20 cellular contexts compared by ENCODE assay signal in the genomic region with DNA sequence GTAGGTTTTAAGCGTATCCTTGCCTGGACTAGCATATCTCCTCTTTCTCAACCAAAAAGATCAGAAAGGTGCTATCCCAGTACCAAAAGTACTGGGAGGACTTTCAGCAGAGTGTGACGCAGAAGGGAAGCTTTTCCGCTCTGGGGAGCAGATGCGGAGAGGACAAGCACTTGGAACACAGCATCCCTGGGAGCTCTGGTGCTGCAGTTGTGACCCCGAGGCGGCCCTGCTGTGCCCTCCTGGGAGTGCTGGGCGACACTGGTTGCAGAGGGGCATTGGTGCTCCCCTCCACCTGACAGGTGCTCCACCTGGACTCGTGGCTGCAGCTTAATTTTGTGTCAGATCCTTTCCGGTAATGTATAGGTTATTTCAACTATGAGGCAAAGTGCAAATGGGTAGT. TPM values are rescaled to one million over a fixed set of nuclear protein-coding genes. Genes with fewer than 3 reads are reported as not detected.
DNase-seq lines count a peak whose midpoint lies in the region; ATAC-seq, FAIRE-seq and TF ChIP-seq lines count a peak whose summit lies in the region.
"Had no signal": no experiment of that assay in that cellular context is flagged by ENCODE, and none has a peak within 500 bp of the region (broad histone marks: within the 10 kb centered on the region; RNA-seq: fewer than 3 reads in every experiment).

No MANE protein-coding gene starts in this region.

- peak overlapping the region; percentile 45 for H3K4me3 Mint-ChIP-seq in activated T-helper 1 cell treated with anti-CD3 and anti-CD28 coated beads, Interleukin-12 subunit alpha, Interleukin-12 subunit beta, Interleukin-2, Interleukin-4 antibody, amounts not matched to agents 30 ng/mL and 10 ng/mL and 1 ng/mL, durations not matched to agents 14 hours and 24 hours and 36 hours
- peak overlapping the region in 1 of 7 donors; percentile 49 for H3K4me3 Mint-ChIP-seq in CD8-positive, alpha-beta memory T cell
- H3K4me3 Mint-ChIP-seq: CD14-positive monocyte had no signal

- H3K4me1 Mint-ChIP-seq in activated T-helper 1 cell treated with anti-CD3 and anti-CD28 coated beads, Interleukin-12 subunit alpha, Interleukin-12 subunit beta, Interleukin-2, Interleukin-4 antibody, amounts not matched to agents 30 ng/mL and 10 ng/mL and 1 ng/mL, durations not matched to agents 14 hours and 24 hours and 36 hours (ENCODE audit: low read depth): peaks cover 23% of the 10 kb centered on the region
- peaks cover 39 to 71% (median 63%) of the 10 kb centered on the region in 3 donors for H3K4me1 Mint-ChIP-seq in CD8-positive, alpha-beta memory T cell

- peaks cover 51% of the 10 kb centered on the region for H3K4me1 ChIP-seq in HepG2 (ENCODE audit: insufficient read depth, low read length)
- H3K4me1 ChIP-seq in rectal smooth muscle tissue (ENCODE audit: control insufficient read depth, insufficient read depth, low read length): peaks cover 25% of the 10 kb centered on the region
- peaks cover 19% of the 10 kb centered on the region for H3K4me1 ChIP-seq in CD8-positive, alpha-beta memory T cell (ENCODE audit: insufficient read depth, low read length)
- H3K4me1 ChIP-seq in aorta (ENCODE audit: control insufficient read depth in 1 of 2, insufficient read depth in 2 of 2, low read length in 2 of 2): no peaks in the 10 kb centered on the region

- peaks cover 3% of the 10 kb centered on the region for H3K9me3 Mint-ChIP-seq in activated T-helper 1 cell treated with anti-CD3 and anti-CD28 coated beads, Interleukin-12 subunit alpha, Interleukin-12 subunit beta, Interleukin-2, Interleukin-4 antibody, amounts not matched to agents 30 ng/mL and 10 ng/mL and 1 ng/mL, durations not matched to agents 14 hours and 24 hours and 36 hours
- H3K9me3 Mint-ChIP-seq in CD8-positive, alpha-beta memory T cell: no peaks in the 10 kb centered on the region

- TF ChIP-seq EP300 in HepG2 (IDR thresholded peaks at IDR 0.05; ENCODE audit: low read depth in 2 of 2, low read length in 2 of 2) (no peak), HepG2 (CRISPR knock-in tag; IDR thresholded peaks at IDR 0.05; ENCODE audit: borderline replicate concordance) (no peak)

- TF ChIP-seq POLR2A in HepG2 (IDR thresholded peaks at IDR 0.05; ENCODE audit: insufficient read depth in 1 of 2, low read depth in 2 of 2, low read length in 2 of 2): no peak

- peaks cover 37% of the 10 kb centered on the region for H4K20me1 ChIP-seq in HepG2 (ENCODE audit: insufficient read depth, low read length)

- H3K36me3 Mint-ChIP-seq in activated T-helper 1 cell treated with anti-CD3 and anti-CD28 coated beads, Interleukin-12 subunit alpha, Interleukin-12 subunit beta, Interleukin-2, Interleukin-4 antibody, amounts not matched to agents 30 ng/mL and 10 ng/mL and 1 ng/mL, durations not matched to agents 14 hours and 24 hours and 36 hours (ENCODE audit: low read depth): peaks cover 5% of the 10 kb centered on the region
- peaks cover 0 to 33% (median 0%) of the 10 kb centered on the region in 3 donors for H3K36me3 Mint-ChIP-seq in CD8-positive, alpha-beta memory T cell

- no peak overlapping the region for H3K4me2 ChIP-seq in HepG2 (ENCODE audit: low read depth, low read length)
- H3K4me2 ChIP-seq: KMS-11 had no signal

- in situ Hi-C loops in HepG2 (cut with HindIII; ENCODE audit: extremely low pct_ligation_motif_present, low pct_unique_long_range_greater_than_20kb): no loop called here

- H3K79me2 ChIP-seq in HepG2 (ENCODE audit: insufficient read depth, low read length): peaks cover 75% of the 10 kb centered on the region

- peaks cover 4% of the 10 kb centered on the region for H3K36me3 ChIP-seq in H7 (replicated peaks; ENCODE audit: control insufficient read depth, insufficient read depth, low read length)
- peaks cover 7 to 16% of the 10 kb centered on the region in 2 experiments; a peak in 4 of 5 replicates for H3K36me3 ChIP-seq in HepG2 (replicated peaks in 1 of 2; ENCODE audit: control insufficient read depth in 1 of 2, insufficient read depth in 2 of 2, low read length in 2 of 2)
- H3K36me3 ChIP-seq in rectal smooth muscle tissue (ENCODE audit: control insufficient read depth, insufficient read depth, low read length): no peaks in the 10 kb centered on the region
- H3K36me3 ChIP-seq in CD8-positive, alpha-beta memory T cell (ENCODE audit: insufficient read depth, low read length): no peaks in the 10 kb centered on the region
- peaks cover 0 to 3% of the 10 kb centered on the region in 2 donors for H3K36me3 ChIP-seq in aorta (ENCODE audit: control insufficient read depth in 1 of 2, insufficient read depth in 2 of 2, low read length in 1 of 2)

- CTCF ChIA-PET in HepG2 (lab: Yijun Ruan, JAX; ENCODE audit: low intra/inter-chr PET ratio, low total read pairs): no interaction called here
- CTCF ChIA-PET in CD8-positive, alpha-beta memory T cell (lab: Charles Lee): no interaction called here

- no peaks in the 10 kb centered on the region for H3K27me3 ChIP-seq in H7 (ENCODE audit: control insufficient read depth, insufficient read depth, low read length)
- no peaks in the 10 kb centered on the region for H3K27me3 ChIP-seq in HepG2 (ENCODE audit: control insufficient read depth in 1 of 2, insufficient read depth in 2 of 2, low read length in 2 of 2)
- no peaks in the 10 kb centered on the region for H3K27me3 ChIP-seq in rectal smooth muscle tissue (ENCODE audit: control insufficient read depth, insufficient read depth, low read length)
- no peaks in the 10 kb centered on the region for H3K27me3 ChIP-seq in CD8-positive, alpha-beta memory T cell (ENCODE audit: insufficient read depth, low read length, poor library complexity, severe bottlenecking)
- H3K27me3 ChIP-seq in aorta (ENCODE audit: control insufficient read depth in 1 of 2, insufficient read depth in 2 of 2, low read length in 1 of 2): no peaks in the 10 kb centered on the region
- H3K27me3 ChIP-seq: MG63, SJSA1 had no signal

- POLR2A ChIA-PET in HepG2 (lab: Yijun Ruan, JAX): no interaction called here
- POLR2A ChIA-PET in CD8-positive, alpha-beta memory T cell (lab: Charles Lee): no interaction called here

- WGBS in HepG2 (ENCODE audit: low lambda C conversion rate): 96% methylated on average over 7 of the region's 9 CpGs
- 93 to 95% methylated on average over 9 of the region's 9 CpGs for WGBS in aorta, 2 donors

- H3K27me3 Mint-ChIP-seq in activated T-helper 1 cell treated with anti-CD3 and anti-CD28 coated beads, Interleukin-12 subunit alpha, Interleukin-12 subunit beta, Interleukin-2, Interleukin-4 antibody, amounts not matched to agents 30 ng/mL and 10 ng/mL and 1 ng/mL, durations not matched to agents 14 hours and 24 hours and 36 hours (ENCODE audit: insufficient read depth): no peaks in the 10 kb centered on the region
- H3K27me3 Mint-ChIP-seq in CD8-positive, alpha-beta memory T cell: no peaks in the 10 kb centered on the region

- no peak overlapping the region for H2AFZ ChIP-seq in HepG2 (ENCODE audit: low read length)
- H2AFZ ChIP-seq: PC-9 had no signal

- intact Hi-C loops in activated T-helper 1 cell treated with anti-CD3 and anti-CD28 coated beads, Interleukin-12 subunit alpha, Interleukin-12 subunit beta, Interleukin-2, Interleukin-4 antibody, amounts not matched to agents 30 ng/mL and 10 ng/mL and 1 ng/mL, durations not matched to agents 14 hours and 24 hours and 36 hours (cut with micrococcal nuclease): loop anchor here (10.0 kb wide), 3 partner anchors 164 to 834 kb away; partner anchors contain the start of gene IRS2
- intact Hi-C loops in HepG2 (cut with micrococcal nuclease; ENCODE audit: unreplicated experiment) (loop anchor here (5.0 kb wide), 1 partner anchor 161 kb away; no protein-coding TSS in a partner anchor), aorta (cut with DNase I) (loop anchor here (5.0 to 10.0 kb wide), 2 partner anchors 86 to 89 kb away; partner anchors contain the start of gene CARS2 (in 2 of the 2))

- no peak overlapping the region for H3K4me3 ChIP-seq in H7 (ENCODE audit: insufficient read depth, low read depth, low read length)
- no peak overlapping the region for H3K4me3 ChIP-seq in HepG2 (replicated peaks in 1 of 3; ENCODE audit: insufficient read depth in 1 of 3, low read depth in 2 of 3, low read length in 3 of 3)
- no peak overlapping the region for H3K4me3 ChIP-seq in rectal smooth muscle tissue (ENCODE audit: low read length)
- no peak overlapping the region for H3K4me3 ChIP-seq in CD8-positive, alpha-beta memory T cell (ENCODE audit: low read length)
- H3K4me3 ChIP-seq in aorta (ENCODE audit: low read length in 2 of 2): no peak overlapping the region
- H3K4me3 ChIP-seq: MG63, PC-9, SJSA1 had no signal

- H3K27ac ChIP-seq in HepG2 (ENCODE audit: extremely low read length, insufficient read depth, low read length): no peak overlapping the region
- H3K27ac ChIP-seq in rectal smooth muscle tissue (ENCODE audit: low read depth, low read length): peak overlapping the region; percentile 98
- H3K27ac ChIP-seq in CD8-positive, alpha-beta memory T cell (ENCODE audit: low read depth, low read length): no peak overlapping the region
- H3K27ac ChIP-seq in aorta (ENCODE audit: low read depth in 1 of 2, low read length in 2 of 2): no peak overlapping the region
- H3K27ac ChIP-seq: KMS-11, PC-9, SJSA1 had no signal

- no peak overlapping the region for H3K27ac Mint-ChIP-seq in activated T-helper 1 cell treated with anti-CD3 and anti-CD28 coated beads, Interleukin-12 subunit alpha, Interleukin-12 subunit beta, Interleukin-2, Interleukin-4 antibody, amounts not matched to agents 30 ng/mL and 10 ng/mL and 1 ng/mL, durations not matched to agents 14 hours and 24 hours and 36 hours
- no peak overlapping the region for H3K27ac Mint-ChIP-seq in CD8-positive, alpha-beta memory T cell
- H3K27ac Mint-ChIP-seq: CD14-positive monocyte had no signal

- BruUV-seq in HepG2 (replicated peaks; lab: Mats Ljungman, UMichigan): no TSS peak

- no peak overlapping the region for H3K9ac ChIP-seq in HepG2 (ENCODE audit: insufficient read depth, low read depth, low read length)
- H3K9ac ChIP-seq in rectal smooth muscle tissue (ENCODE audit: low read length): no peak overlapping the region
- H3K9ac ChIP-seq: KMS-11 had no signal

- no peaks in the 10 kb centered on the region for H3K9me3 ChIP-seq in HepG2 (ENCODE audit: low read length)
- H3K9me3 ChIP-seq in CD8-positive, alpha-beta memory T cell (ENCODE audit: low read length): no peaks in the 10 kb centered on the region
- no peaks in the 10 kb centered on the region for H3K9me3 ChIP-seq in aorta (ENCODE audit: control insufficient read depth, low read length)
- H3K9me3 ChIP-seq: Caco-2, MG63, SJSA1 had no signal

- DNase-seq in H7 (peak; percentile 29), HepG2 (ENCODE audit: low spot score) (no peak), SW480 (ENCODE audit: low spot score) (no peak), HUDEP-2 (lab: John Stamatoyannopoulos, UW; ENCODE audit: unreplicated experiment in 76 of 76) (no peak), aorta (no peak)
- DNase-seq in activated T-helper 1 cell treated with anti-CD3 and anti-CD28 coated beads, Interleukin-12 subunit alpha, Interleukin-12 subunit beta, Interleukin-2, Interleukin-4 antibody, amounts not matched to agents 30 ng/mL and 10 ng/mL and 1 ng/mL, durations not matched to agents 14 hours and 24 hours and 36 hours (ENCODE audit: low spot score): no peak
- DNase-seq in CD8-positive, alpha-beta memory T cell: no peak
- DNase-seq: AML-193, Caco-2, HCEC 1CT, MG63, NCI-H1092, NCI-H146, NCI-H2081, NCI-H510A treated with DMSO at 0.1 percent for 48 hours, PC-9 had no signal

- FAIRE-seq in HepG2 (lab: Jason Lieb, UNC): no peak

- ATAC-seq in HepG2 (no peak), aorta (ENCODE audit: low FRiP score) (no peak)

- no peak for TF ChIP-seq CTCF in HepG2 (CRISPR knock-in tag; IDR thresholded peaks at IDR 0.05)

- TF ChIP-seq RAD21 in HepG2 (CRISPR knock-in tag; IDR thresholded peaks at IDR 0.05): no peak

RNA-seq across cellular contexts. Expression of gene NAXD, which starts 3.4 kb away (rescaled TPM):
- total RNA-seq in H7 (2014; rRNA removed; shearing (Covaris generic)): 21.0 and 22.8 TPM in 2 replicates
- 22.0 and 22.2 TPM in 2 replicates for total RNA-seq in activated T-helper 1 cell treated with anti-CD3 and anti-CD28 coated beads, Interleukin-12 subunit alpha, Interleukin-12 subunit beta, Interleukin-2, Interleukin-4 antibody, amounts not matched to agents 30 ng/mL and 10 ng/mL and 1 ng/mL, durations not matched to agents 14 hours and 24 hours and 36 hours
- 18.5 and 19.0 TPM in 2 replicates for total RNA-seq in HepG2 (2016; rRNA removed; fragmentation: Illumina TruSeq; extraction: Trizol)
- total RNA-seq in HepG2 (2016; cell fraction: cytosol; rRNA removed; fragmentation: Illumina TruSeq; extraction: Trizol; ENCODE audit: low read depth): 5.5 and 6.3 TPM in 2 replicates
- total RNA-seq in HepG2 (2016; cell fraction: insoluble cytoplasmic fraction; rRNA removed; fragmentation: Illumina TruSeq; extraction: Trizol): 18.9 and 19.7 TPM in 2 replicates
- total RNA-seq in HepG2 (2016; cell fraction: membrane; rRNA removed; fragmentation: Illumina TruSeq; extraction: Trizol): 12.5 and 13.8 TPM in 2 replicates
- 20.9 and 21.0 TPM in 2 replicates for total RNA-seq in HepG2 (2016; cell fraction: nucleus; rRNA removed; fragmentation: Illumina TruSeq; extraction: Trizol)
- 23.2 and 27.0 TPM in 2 replicates for polyA plus RNA-seq in HepG2 (2011; rRNA removed)
- polyA plus RNA-seq in HepG2 (2011; cell fraction: cytosol; rRNA removed): 24.7 and 25.6 TPM in 2 replicates
- polyA plus RNA-seq in HepG2 (2011; cell fraction: nucleus; rRNA removed): 81.1 and 85.3 TPM in 2 replicates
- polyA plus RNA-seq in HepG2 (2012): 18.2 and 22.0 TPM in 2 replicates
- 5.1 and 5.8 TPM in 2 replicates for polyA plus RNA-seq in HepG2 (2016; cell fraction: cytosol; fragmentation: Illumina TruSeq; extraction: Trizol; ENCODE audit: low read depth)
- 18.8 and 20.5 TPM in 2 replicates for polyA plus RNA-seq in HepG2 (2016; cell fraction: insoluble cytoplasmic fraction; fragmentation: Illumina TruSeq; extraction: Trizol; ENCODE audit: low read depth)
- polyA plus RNA-seq in HepG2 (2016; cell fraction: membrane; fragmentation: Illumina TruSeq; extraction: Trizol; ENCODE audit: low read depth): 10.7 and 10.9 TPM in 2 replicates
- 43.2 and 44.7 TPM in 2 replicates for polyA plus RNA-seq in HepG2 (2016; cell fraction: nucleus; fragmentation: Illumina TruSeq; extraction: Trizol; ENCODE audit: insufficient read depth, low read depth)
- 19.3 and 20.3 TPM in 2 replicates for polyA minus RNA-seq in HepG2 (2011; rRNA and poly(A)+ RNA removed; ENCODE audit: low replicate concordance)
- polyA minus RNA-seq in HepG2 (2011; cell fraction: cytosol; rRNA and poly(A)+ RNA removed): 4.0 and 5.5 TPM in 2 replicates
- polyA minus RNA-seq in HepG2 (2011; cell fraction: nucleus; rRNA and poly(A)+ RNA removed): 19.4 and 22.9 TPM in 2 replicates
- total RNA-seq in CD8-positive, alpha-beta memory T cell: 10 to 100 TPM; 19.9 to 20.7 TPM
- polyA plus RNA-seq in CD8-positive, alpha-beta memory T cell: 17.0 TPM
- total RNA-seq in aorta: 10 to 100 TPM; 21.2 to 30.4 TPM
- polyA plus RNA-seq in aorta: 10 to 100 TPM; 20.7 to 47.0 TPM

RNA-seq across cellular contexts. Expression of gene RAB20, which starts 57.3 kb away (rescaled TPM):
- total RNA-seq in H7 (2014; rRNA removed; shearing (Covaris generic)): 12.1 and 20.8 TPM in 2 replicates
- 1.1 and 1.5 TPM in 2 replicates for total RNA-seq in activated T-helper 1 cell treated with anti-CD3 and anti-CD28 coated beads, Interleukin-12 subunit alpha, Interleukin-12 subunit beta, Interleukin-2, Interleukin-4 antibody, amounts not matched to agents 30 ng/mL and 10 ng/mL and 1 ng/mL, durations not matched to agents 14 hours and 24 hours and 36 hours
- total RNA-seq in HepG2 (2016; rRNA removed; fragmentation: Illumina TruSeq; extraction: Trizol) (15.2 and 15.6 TPM in 2 replicates), aorta (10 to 100 TPM; 18.8 to 22.4 TPM)
- total RNA-seq in HepG2 (2016; cell fraction: cytosol; rRNA removed; fragmentation: Illumina TruSeq; extraction: Trizol; ENCODE audit: low read depth): 5.8 and 6.2 TPM in 2 replicates
- 13.5 and 15.3 TPM in 2 replicates for total RNA-seq in HepG2 (2016; cell fraction: insoluble cytoplasmic fraction; rRNA removed; fragmentation: Illumina TruSeq; extraction: Trizol)
- total RNA-seq in HepG2 (2016; cell fraction: membrane; rRNA removed; fragmentation: Illumina TruSeq; extraction: Trizol): 12.0 and 13.1 TPM in 2 replicates
- 6.5 and 7.9 TPM in 2 replicates for total RNA-seq in HepG2 (2016; cell fraction: nucleus; rRNA removed; fragmentation: Illumina TruSeq; extraction: Trizol)
- polyA plus RNA-seq in HepG2 (2011; rRNA removed) (27.3 and 30.5 TPM in 2 replicates), aorta (10 to 100 TPM; 12.9 to 16.2 TPM)
- polyA plus RNA-seq in HepG2 (2011; cell fraction: cytosol; rRNA removed): 28.4 and 39.0 TPM in 2 replicates
- 12.0 and 13.8 TPM in 2 replicates for polyA plus RNA-seq in HepG2 (2011; cell fraction: nucleus; rRNA removed)
- polyA plus RNA-seq in HepG2 (2012): 14.6 and 20.9 TPM in 2 replicates
- 4.5 and 5.9 TPM in 2 replicates for polyA plus RNA-seq in HepG2 (2016; cell fraction: cytosol; fragmentation: Illumina TruSeq; extraction: Trizol; ENCODE audit: low read depth)
- 13.3 and 15.2 TPM in 2 replicates for polyA plus RNA-seq in HepG2 (2016; cell fraction: insoluble cytoplasmic fraction; fragmentation: Illumina TruSeq; extraction: Trizol; ENCODE audit: low read depth)
- 7.5 and 8.5 TPM in 2 replicates for polyA plus RNA-seq in HepG2 (2016; cell fraction: membrane; fragmentation: Illumina TruSeq; extraction: Trizol; ENCODE audit: low read depth)
- polyA plus RNA-seq in HepG2 (2016; cell fraction: nucleus; fragmentation: Illumina TruSeq; extraction: Trizol; ENCODE audit: insufficient read depth, low read depth): 9.6 and 9.8 TPM in 2 replicates
- polyA minus RNA-seq in HepG2 (2011; rRNA and poly(A)+ RNA removed; ENCODE audit: low replicate concordance): 7.5 and 23.0 TPM in 2 replicates
- 12.6 and 15.1 TPM in 2 replicates for polyA minus RNA-seq in HepG2 (2011; cell fraction: cytosol; rRNA and poly(A)+ RNA removed)
- polyA minus RNA-seq in HepG2 (2011; cell fraction: nucleus; rRNA and poly(A)+ RNA removed): 8.2 TPM in 2 replicates
- 1 to 10 TPM in 1 of 2 experiments, under 1 TPM in 1; 0.84 to 1.2 TPM for total RNA-seq in CD8-positive, alpha-beta memory T cell
- polyA plus RNA-seq in CD8-positive, alpha-beta memory T cell: 2.7 TPM
